Comparison of ENCODE assay signal across 31 cellular contexts in genomic region chr4:8895295-8895694, GRCh38. TPM values are rescaled to one million over a fixed set of nuclear protein-coding genes. Genes with fewer than 3 reads are reported as not detected.
"Had no signal": no experiment of that assay in that cellular context is flagged by ENCODE, and none has a peak within 500 bp of the region (broad histone marks: within the 10 kb centered on the region; RNA-seq: fewer than 3 reads in every experiment).

No MANE protein-coding gene starts in this region.

- FAIRE-seq: endometrium, islet of Langerhans, keratinocyte had no signal

- H3K36me3 ChIP-seq: colonic mucosa, esophagus squamous epithelium, gastrocnemius medialis, heart right ventricle, left lung, lower lobe of right lung had no signal

- ATAC-seq: effector memory CD8-positive, alpha-beta T cell; esophagus mucosa; gastrocnemius medialis; heart right ventricle; left cardiac atrium; left lung; left ventricle myocardium superior; lower lobe of right lung; mucosa of descending colon had no signal

- H3K4me3 ChIP-seq: colonic mucosa, esophagus squamous epithelium, gastrocnemius medialis, heart right ventricle, left lung, lower lobe of right lung, mucosa of descending colon had no signal

- H3K9me3 ChIP-seq: colonic mucosa, gastrocnemius medialis, lower lobe of right lung, mucosa of descending colon had no signal

- DNase-seq: colonic mucosa; cortex of kidney; effector CD8-positive, alpha-beta T cell; effector memory CD8-positive, alpha-beta T cell; endodermal cell; erythroblast; esophagus squamous epithelium; foreskin fibroblast; foreskin melanocyte; gastrocnemius medialis; glutamatergic neuron; head of caudate nucleus; heart right ventricle; hippocampal formation; left cardiac atrium; left ventricle myocardium superior; lower lobe of right lung; mesenchymal stem cell; mucosa of descending colon had no signal

- H3K27ac ChIP-seq: colonic mucosa, epithelial cell of prostate, esophagus squamous epithelium, gastrocnemius medialis, heart right ventricle, left lung, lower lobe of right lung had no signal

- H3K4me1 ChIP-seq: colonic mucosa, gastrocnemius medialis, lower lobe of right lung had no signal

RNA-seq across cellular contexts. Expression of gene HMX1, which starts 23.7 kb away (rescaled TPM):
- total RNA-seq: colonic mucosa, dermis microvascular lymphatic vessel endothelial cell, esophagus mucosa, gastrocnemius medialis, glomerular endothelial cell, kidney epithelial cell, left cardiac atrium, left lung, left ventricle myocardium superior, lower lobe of right lung, lung microvascular endothelial cell, mesenteric fat pad, myocyte had no signal
- polyA plus RNA-seq: heart right ventricle, keratinocyte had no signal
